Comparison of ENCODE assay signal across 8 cellular contexts in the genomic region with DNA sequence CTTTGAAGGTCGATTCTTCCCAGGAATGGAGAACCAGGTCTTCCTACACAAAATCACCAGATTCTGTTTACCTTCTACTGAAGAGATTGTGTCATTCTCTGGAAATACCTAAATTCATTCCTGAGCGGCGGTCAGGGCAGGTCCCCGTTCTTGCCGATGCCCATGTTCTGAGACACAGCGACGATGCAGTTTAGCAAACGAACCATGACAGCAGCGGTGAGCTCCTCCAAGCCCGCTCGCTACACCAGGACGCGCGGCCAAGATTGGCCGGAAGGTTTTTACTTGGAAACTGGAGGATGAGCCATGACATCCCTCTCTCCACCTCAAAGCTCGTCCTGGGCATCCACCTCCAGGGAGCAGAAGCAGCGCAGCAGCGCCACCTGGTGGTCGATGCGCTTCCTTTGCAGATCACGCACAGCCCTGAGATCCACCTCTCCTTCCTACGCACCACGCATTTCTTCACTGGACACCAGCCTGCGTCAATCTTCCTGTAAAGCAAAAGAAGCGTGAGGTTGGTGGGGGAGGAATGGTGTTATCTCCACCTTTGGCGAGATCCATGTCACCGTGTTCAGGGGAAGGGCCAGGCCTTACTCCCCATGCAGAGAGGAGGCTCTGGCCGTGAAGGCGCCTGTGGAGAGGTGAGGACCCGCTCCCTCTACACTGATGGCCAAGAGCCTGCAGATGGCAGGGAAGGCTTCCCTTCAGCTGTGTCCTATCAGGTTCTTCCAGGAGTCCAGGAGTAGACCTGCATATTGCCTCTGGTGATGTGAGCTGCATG. TPM values are rescaled to one million over a fixed set of nuclear protein-coding genes. Genes with fewer than 3 reads are reported as not detected.
DNase-seq lines count a peak whose midpoint lies in the region; ATAC-seq and TF ChIP-seq lines count a peak whose summit lies in the region.

No MANE protein-coding gene starts in this region.

- DNase-seq in NCI-H1436 (lab: John Stamatoyannopoulos, UW) (peak; percentile 67), NCI-H1436 treated with DMSO at 0.1 percent for 48 hours (lab: John Stamatoyannopoulos, UW) (no peak), NCI-H526 (lab: John Stamatoyannopoulos, UW) (peak; percentile 88 to 95), dermis microvascular lymphatic vessel endothelial cell (ENCODE audit: low read depth in 2 of 2) (peak; percentile 78 to 82), lower lobe of right lung (peak; percentile 93)
- peak; percentile 85 to 88 for DNase-seq in activated CD4-positive, alpha-beta T cell treated with anti-CD3 and anti-CD28 coated beads, Interleukin-2, amount 50 U/mL, for 4 hours
- DNase-seq in stimulated activated CD4-positive, alpha-beta T cell treated with anti-CD3 and anti-CD28 coated beads, TNF-alpha, amount 100 ng/mL, for 1 hour (ENCODE audit: low read depth in 3 of 3, low spot score in 1 of 3), result peak; percentile 75 to 89 (median 78)

- no peaks in the 10 kb centered on the region for H3K36me3 ChIP-seq in lower lobe of right lung

- peak; percentile 95 for TF ChIP-seq CTCF in lower lobe of right lung (IDR thresholded peaks at IDR 0.05)

- H3K27ac ChIP-seq in lower lobe of right lung, result no peak overlapping the region

- intact Hi-C loops in lower lobe of right lung (cut with DNase I), result loop anchor here (10.0 kb wide), 2 partner anchors 172 to 232 kb away; a partner anchor contains a TSS

- H3K9me3 ChIP-seq in lower lobe of right lung, result no peaks in the 10 kb centered on the region

- peaks cover 10% of the 10 kb centered on the region for H3K4me1 ChIP-seq in lower lobe of right lung

- peak; percentile 70 for ATAC-seq in HG03175 (IDR thresholded peaks at IDR 0.05; ENCODE audit: unreplicated experiment)
- ATAC-seq in lower lobe of right lung, result peak; percentile 99

- no peaks in the 10 kb centered on the region for H3K27me3 ChIP-seq in lower lobe of right lung (ENCODE audit: low read depth)

- peak overlapping the region; percentile 49 for H3K4me3 ChIP-seq in lower lobe of right lung

RNA-seq across cellular contexts. Expression of a gene that starts 9.9 kb away (rescaled TPM):
- total RNA-seq in dermis microvascular lymphatic vessel endothelial cell (258 and 476 TPM in 2 replicates), lower lobe of right lung (2,736 TPM)

RNA-seq across cellular contexts. Expression of a gene that starts 36.5 kb away (rescaled TPM):
- total RNA-seq in dermis microvascular lymphatic vessel endothelial cell, result 26.4 and 33.2 TPM in 2 replicates
- 33.1 TPM for total RNA-seq in lower lobe of right lung
